1 cellular context compared by ENCODE assay signal in genomic region chr15:76336254-76337046, GRCh38.
TF ChIP-seq lines count a peak whose summit lies in the region.

ISL2 (plus strand) TSS chr15:76336773; CDS start chr15:76336884, 111 bp downstream.

TF ChIP-seq in HepG2, 621 proteins besides CTCF, POLR2A, EP300 and RAD21 (continued from another document and continues in another):
- TF ChIP-seq ZNF646 (CRISPR knock-in tag; IDR thresholded peaks at IDR 0.05) (no peak), SALL1 (CRISPR knock-in tag; IDR thresholded peaks at IDR 0.05) (peak; percentile 54; the same call in 1 of the 2 replicates), RNF2 (conservative IDR thresholded peaks at IDR 0.05; ENCODE audit: low read depth) (no peak), HOXA3 (CRISPR knock-in tag; IDR thresholded peaks at IDR 0.05) (peak; percentile 96), XRCC5 (optimal IDR thresholded peaks at IDR 0.05; ENCODE audit: low read length) (peak; percentile 8), ZNF589 (CRISPR knock-in tag; conservative IDR thresholded peaks at IDR 0.05) (no peak), CCDC6 (CRISPR knock-in tag; IDR thresholded peaks at IDR 0.05) (peak; percentile 32; the same call in 1 of the 2 replicates), TSC22D2 (CRISPR knock-in tag; IDR thresholded peaks at IDR 0.05; ENCODE audit: borderline replicate concordance) (no peak), TRAFD1 (CRISPR knock-in tag; IDR thresholded peaks at IDR 0.05; ENCODE audit: borderline replicate concordance) (peak; percentile 61; the same call in 1 of the 2 replicates), MTA1 (CRISPR knock-in tag; IDR thresholded peaks at IDR 0.05; ENCODE audit: borderline replicate concordance) (no peak; the same call in 1 of the 2 replicates), ZBTB10 (CRISPR knock-in tag; IDR thresholded peaks at IDR 0.05; ENCODE audit: borderline replicate concordance) (peak; percentile 97), MTF2 (CRISPR knock-in tag; IDR thresholded peaks at IDR 0.05; ENCODE audit: borderline replicate concordance) (no peak), ZNF605 (CRISPR knock-in tag; IDR thresholded peaks at IDR 0.05) (no peak), ZNF615 (CRISPR knock-in tag; IDR thresholded peaks at IDR 0.05; ENCODE audit: borderline replicate concordance) (no peak), CBFB (CRISPR knock-in tag; IDR thresholded peaks at IDR 0.05) (0 out of 2 replicates have a peak, but pooled peaks have one; percentile 46), ZEB1 (IDR thresholded peaks at IDR 0.05; ENCODE audit: insufficient replicate concordance, low read depth) (no peak), ZNF644 (CRISPR knock-in tag; IDR thresholded peaks at IDR 0.05; ENCODE audit: low read depth) (no peak), ZBTB7B (CRISPR knock-in tag; IDR thresholded peaks at IDR 0.05) (peak; percentile 30; the same call in 1 of the 2 replicates), CREB1 (IDR thresholded peaks at IDR 0.05) (peak; percentile 96), CREB1 (CRISPR knock-in tag; IDR thresholded peaks at IDR 0.05) (peak; percentile 92), ATF3 (CRISPR knock-in tag; IDR thresholded peaks at IDR 0.05) (peak; percentile 86), TBX3 (IDR thresholded peaks at IDR 0.05; ENCODE audit: borderline replicate concordance) (no peak), ZFP62 (CRISPR knock-in tag; IDR thresholded peaks at IDR 0.05) (no peak), SALL2 (CRISPR knock-in tag; IDR thresholded peaks at IDR 0.05) (peak; percentile 86), PAWR (CRISPR knock-in tag; IDR thresholded peaks at IDR 0.05; ENCODE audit: borderline replicate concordance) (no peak), CBX5 (CRISPR knock-in tag; IDR thresholded peaks at IDR 0.05; ENCODE audit: borderline replicate concordance) (no peak; the same call in 1 of the 2 replicates), ESRRA (CRISPR knock-in tag; IDR thresholded peaks at IDR 0.05; ENCODE audit: low read depth) (no peak; the same call in 1 of the 2 replicates), ZFP37 (CRISPR knock-in tag; IDR thresholded peaks at IDR 0.05; ENCODE audit: borderline replicate concordance) (peak; percentile 31; the same call in 1 of the 2 replicates), RFXANK (CRISPR knock-in tag; IDR thresholded peaks at IDR 0.05) (no peak), ZZZ3 (CRISPR knock-in tag; IDR thresholded peaks at IDR 0.05; ENCODE audit: borderline replicate concordance) (no peak), NPAS2 (CRISPR knock-in tag; IDR thresholded peaks at IDR 0.05; ENCODE audit: borderline replicate concordance) (no peak), ELF3 (CRISPR knock-in tag; IDR thresholded peaks at IDR 0.05) (peak; percentile 73), KDM1A (CRISPR knock-in tag; IDR thresholded peaks at IDR 0.05) (0 out of 2 replicates have a peak, but pooled peaks have one; percentile 28), NFKBIZ (CRISPR knock-in tag; IDR thresholded peaks at IDR 0.05) (no peak), GABPA (IDR thresholded peaks at IDR 0.05; ENCODE audit: low read depth, low read length) (no peak), GABPA (CRISPR knock-in tag; IDR thresholded peaks at IDR 0.05; ENCODE audit: low read depth) (peak; percentile 45; the same call in 1 of the 2 replicates), ZNF121 (CRISPR knock-in tag; IDR thresholded peaks at IDR 0.05) (peak; percentile 70; the same call in 1 of the 2 replicates), TAF1 (CRISPR knock-in tag; IDR thresholded peaks at IDR 0.05) (peak; percentile 88), ZFP90 (CRISPR knock-in tag; IDR thresholded peaks at IDR 0.05; ENCODE audit: borderline replicate concordance) (peak; percentile 76; the same call in 1 of the 2 replicates), NRL (CRISPR knock-in tag; IDR thresholded peaks at IDR 0.05; ENCODE audit: borderline replicate concordance) (no peak), ZNF160 (CRISPR knock-in tag; IDR thresholded peaks at IDR 0.05) (no peak)
- TF ChIP-seq, protein P1, sequence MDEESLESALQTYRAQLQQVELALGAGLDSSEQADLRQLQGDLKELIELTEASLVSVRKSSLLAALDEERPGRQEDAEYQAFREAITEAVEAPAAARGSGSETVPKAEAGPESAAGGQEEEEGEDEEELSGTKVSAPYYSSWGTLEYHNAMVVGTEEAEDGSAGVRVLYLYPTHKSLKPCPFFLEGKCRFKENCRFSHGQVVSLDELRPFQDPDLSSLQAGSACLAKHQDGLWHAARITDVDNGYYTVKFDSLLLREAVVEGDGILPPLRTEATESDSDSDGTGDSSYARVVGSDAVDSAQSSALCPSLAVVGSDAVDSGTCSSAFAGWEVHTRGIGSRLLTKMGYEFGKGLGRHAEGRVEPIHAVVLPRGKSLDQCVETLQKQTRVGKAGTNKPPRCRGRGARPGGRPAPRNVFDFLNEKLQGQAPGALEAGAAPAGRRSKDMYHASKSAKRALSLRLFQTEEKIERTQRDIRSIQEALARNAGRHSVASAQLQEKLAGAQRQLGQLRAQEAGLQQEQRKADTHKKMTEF (CRISPR knock-in tag; IDR thresholded peaks at IDR 0.05): peak; percentile 72
- TF ChIP-seq, protein P2, sequence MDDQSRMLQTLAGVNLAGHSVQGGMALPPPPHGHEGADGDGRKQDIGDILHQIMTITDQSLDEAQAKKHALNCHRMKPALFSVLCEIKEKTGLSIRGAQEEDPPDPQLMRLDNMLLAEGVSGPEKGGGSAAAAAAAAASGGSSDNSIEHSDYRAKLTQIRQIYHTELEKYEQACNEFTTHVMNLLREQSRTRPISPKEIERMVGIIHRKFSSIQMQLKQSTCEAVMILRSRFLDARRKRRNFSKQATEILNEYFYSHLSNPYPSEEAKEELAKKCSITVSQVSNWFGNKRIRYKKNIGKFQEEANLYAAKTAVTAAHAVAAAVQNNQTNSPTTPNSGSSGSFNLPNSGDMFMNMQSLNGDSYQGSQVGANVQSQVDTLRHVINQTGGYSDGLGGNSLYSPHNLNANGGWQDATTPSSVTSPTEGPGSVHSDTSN (CRISPR knock-in tag; IDR thresholded peaks at IDR 0.05; ENCODE audit: borderline replicate concordance): no peak
- TF ChIP-seq, protein P3, sequence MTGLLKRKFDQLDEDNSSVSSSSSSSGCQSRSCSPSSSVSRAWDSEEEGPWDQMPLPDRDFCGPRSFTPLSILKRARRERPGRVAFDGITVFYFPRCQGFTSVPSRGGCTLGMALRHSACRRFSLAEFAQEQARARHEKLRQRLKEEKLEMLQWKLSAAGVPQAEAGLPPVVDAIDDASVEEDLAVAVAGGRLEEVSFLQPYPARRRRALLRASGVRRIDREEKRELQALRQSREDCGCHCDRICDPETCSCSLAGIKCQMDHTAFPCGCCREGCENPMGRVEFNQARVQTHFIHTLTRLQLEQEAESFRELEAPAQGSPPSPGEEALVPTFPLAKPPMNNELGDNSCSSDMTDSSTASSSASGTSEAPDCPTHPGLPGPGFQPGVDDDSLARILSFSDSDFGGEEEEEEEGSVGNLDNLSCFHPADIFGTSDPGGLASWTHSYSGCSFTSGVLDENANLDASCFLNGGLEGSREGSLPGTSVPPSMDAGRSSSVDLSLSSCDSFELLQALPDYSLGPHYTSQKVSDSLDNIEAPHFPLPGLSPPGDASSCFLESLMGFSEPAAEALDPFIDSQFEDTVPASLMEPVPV (CRISPR knock-in tag; IDR thresholded peaks at IDR 0.05): peak; percentile 71; the same call in 1 of the 2 replicates
- TF ChIP-seq, protein P4, sequence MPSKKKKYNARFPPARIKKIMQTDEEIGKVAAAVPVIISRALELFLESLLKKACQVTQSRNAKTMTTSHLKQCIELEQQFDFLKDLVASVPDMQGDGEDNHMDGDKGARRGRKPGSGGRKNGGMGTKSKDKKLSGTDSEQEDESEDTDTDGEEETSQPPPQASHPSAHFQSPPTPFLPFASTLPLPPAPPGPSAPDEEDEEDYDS (CRISPR knock-in tag; IDR thresholded peaks at IDR 0.05): peak; percentile 98
- TF ChIP-seq, protein P5, sequence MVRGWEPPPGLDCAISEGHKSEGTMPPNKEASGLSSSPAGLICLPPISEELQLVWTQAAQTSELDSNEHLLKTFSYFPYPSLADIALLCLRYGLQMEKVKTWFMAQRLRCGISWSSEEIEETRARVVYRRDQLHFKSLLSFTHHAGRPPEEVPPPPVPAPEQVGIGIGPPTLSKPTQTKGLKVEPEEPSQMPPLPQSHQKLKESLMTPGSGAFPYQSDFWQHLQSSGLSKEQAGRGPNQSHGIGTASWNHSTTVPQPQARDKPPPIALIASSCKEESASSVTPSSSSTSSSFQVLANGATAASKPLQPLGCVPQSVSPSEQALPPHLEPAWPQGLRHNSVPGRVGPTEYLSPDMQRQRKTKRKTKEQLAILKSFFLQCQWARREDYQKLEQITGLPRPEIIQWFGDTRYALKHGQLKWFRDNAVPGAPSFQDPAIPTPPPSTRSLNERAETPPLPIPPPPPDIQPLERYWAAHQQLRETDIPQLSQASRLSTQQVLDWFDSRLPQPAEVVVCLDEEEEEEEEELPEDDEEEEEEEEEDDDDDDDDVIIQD (CRISPR knock-in tag; IDR thresholded peaks at IDR 0.05; ENCODE audit: low read depth): peak; percentile 68; the same call in 1 of the 2 replicates
- TF ChIP-seq, protein P6, sequence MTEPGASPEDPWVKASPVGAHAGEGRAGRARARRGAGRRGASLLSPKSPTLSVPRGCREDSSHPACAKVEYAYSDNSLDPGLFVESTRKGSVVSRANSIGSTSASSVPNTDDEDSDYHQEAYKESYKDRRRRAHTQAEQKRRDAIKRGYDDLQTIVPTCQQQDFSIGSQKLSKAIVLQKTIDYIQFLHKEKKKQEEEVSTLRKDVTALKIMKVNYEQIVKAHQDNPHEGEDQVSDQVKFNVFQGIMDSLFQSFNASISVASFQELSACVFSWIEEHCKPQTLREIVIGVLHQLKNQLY (CRISPR knock-in tag; IDR thresholded peaks at IDR 0.05): no peak
